In genomic region chr15:48631191-48631770, GRCh38 we compare ENCODE assay signal across 13 cellular contexts. TPM values are rescaled to one million over a fixed set of nuclear protein-coding genes. Genes with fewer than 3 reads are reported as not detected.
DNase-seq lines count a peak whose midpoint lies in the region; FAIRE-seq and TF ChIP-seq lines count a peak whose summit lies in the region.
"Had no signal": no experiment of that assay in that cellular context is flagged by ENCODE, and none has a peak within 500 bp of the region (broad histone marks: within the 10 kb centered on the region; RNA-seq: fewer than 3 reads in every experiment).

No MANE protein-coding gene starts in this region.

- H2AFZ ChIP-seq in GM23248: no peak overlapping the region
- H2AFZ ChIP-seq in astrocyte (ENCODE audit: low read depth, low read length): no peak overlapping the region

- peaks cover 97% of the 10 kb centered on the region for H3K4me1 ChIP-seq in GM23248 (ENCODE audit: insufficient read depth)
- peaks cover 70% of the 10 kb centered on the region for H3K4me1 ChIP-seq in astrocyte (ENCODE audit: insufficient read depth, low read length)

- peak overlapping the region; percentile 74 for H3K27ac Mint-ChIP-seq in astrocyte (ENCODE audit: unreplicated experiment)
- H3K27ac Mint-ChIP-seq: activated B cell treated with CpG ODN at 0.5 μM for 24 hours; CD8-positive, alpha-beta T cell; nephron progenitor cell had no signal

- H3K36me3 ChIP-seq in GM23248 (ENCODE audit: low read depth): peaks cover 21% of the 10 kb centered on the region
- peaks cover 6% of the 10 kb centered on the region for H3K36me3 ChIP-seq in astrocyte (ENCODE audit: insufficient read depth, low read length)

- FAIRE-seq in astrocyte (lab: Jason Lieb, UNC) (no peak), HTR-8/SVneo (lab: Jason Lieb, UNC) (no peak)

- 39 to 41% methylated on average over 8 of the region's 8 CpGs for WGBS in GM23248 (ENCODE audit: low coverage in 1 of 2, low lambda C conversion rate in 2 of 2, missing lambda C conversion rate in 2 of 2), 2 experiments

- peaks cover 97% of the 10 kb centered on the region for H3K79me2 ChIP-seq in GM23248 (ENCODE audit: insufficient read depth)
- H3K79me2 ChIP-seq in astrocyte (ENCODE audit: insufficient read depth, low read length): peaks cover 99% of the 10 kb centered on the region

- H3K27me3 ChIP-seq in GM23248 (replicated peaks; ENCODE audit: insufficient read depth): no peaks in the 10 kb centered on the region
- no peaks in the 10 kb centered on the region for H3K27me3 ChIP-seq in astrocyte (ENCODE audit: insufficient read depth, low read length)

- no peaks in the 10 kb centered on the region for H4K20me1 ChIP-seq in GM23248 (ENCODE audit: insufficient read depth)
- peaks cover 40% of the 10 kb centered on the region for H4K20me1 ChIP-seq in astrocyte (ENCODE audit: insufficient read depth, low read length)

- in situ Hi-C loops in GM23248 (cut with MboI): loop anchor here (25.0 kb wide), 2 partner anchors 94 to 269 kb away; no protein-coding TSS in a partner anchor

- no peaks in the 10 kb centered on the region for H3K9me3 ChIP-seq in GM23248 (ENCODE audit: low read depth)
- H3K9me3 ChIP-seq in astrocyte (ENCODE audit: insufficient read depth, low read depth, low read length): no peaks in the 10 kb centered on the region

- 0 out of 2 replicates have a peak overlapping the region, but pooled peaks have one; percentile 10 for H3K4me3 ChIP-seq in GM23248
- H3K4me3 ChIP-seq in astrocyte (ENCODE audit: insufficient read depth, low read depth, low read length): no peak overlapping the region

- peak overlapping the region; percentile 38 for H3K9ac ChIP-seq in GM23248
- no peak overlapping the region for H3K9ac ChIP-seq in astrocyte (ENCODE audit: low read length)

- peaks cover 12% of the 10 kb centered on the region for H3K36me3 Mint-ChIP-seq in astrocyte (ENCODE audit: low read depth, unreplicated experiment)
- H3K36me3 Mint-ChIP-seq: CD8-positive, alpha-beta T cell had no signal

- TF ChIP-seq CTCF in astrocyte (IDR thresholded peaks at IDR 0.05; ENCODE audit: insufficient read depth, low read depth, low read length): no peak

- H3K27ac ChIP-seq in GM23248 (peak overlapping the region; percentile 86), astrocyte (ENCODE audit: low read depth, low read length) (peak overlapping the region; percentile 49)

- no peaks in the 10 kb centered on the region for H3K27me3 Mint-ChIP-seq in astrocyte (ENCODE audit: low read depth, unreplicated experiment)

- H3K4me1 Mint-ChIP-seq in astrocyte (ENCODE audit: low read depth, unreplicated experiment): peaks cover 82% of the 10 kb centered on the region
- H3K4me1 Mint-ChIP-seq: activated B cell treated with CpG ODN at 0.5 μM for 24 hours had no signal

- H3K4me2 ChIP-seq in GM23248 (ENCODE audit: unreplicated experiment): peak overlapping the region; percentile 52
- peak overlapping the region; percentile 12 for H3K4me2 ChIP-seq in astrocyte (ENCODE audit: low read length)

- DNase-seq in Daoy (ENCODE audit: low read depth) (peak; percentile 53), GM23248 (peak; percentile 76), astrocyte (ENCODE audit: low read depth) (no peak), iPS-NIHi7 (ENCODE audit: extremely low spot score) (peak; percentile 15), amniotic stem cell (lab: John Stamatoyannopoulos, UW) (no peak), HTR-8/SVneo (ENCODE audit: insufficient read length, low spot score) (no peak), LoVo (ENCODE audit: low spot score) (no peak)
- DNase-seq: activated B cell treated with CpG ODN at 0.5 μM for 24 hours; CD8-positive, alpha-beta T cell; foreskin fibroblast; NCI-H446 treated with DMSO at 0.1 percent for 48 hours; nephron progenitor cell; SHP77 treated with DMSO at 0.1 percent for 48 hours had no signal

- no peak overlapping the region for H3K4me3 Mint-ChIP-seq in astrocyte (ENCODE audit: unreplicated experiment)
- H3K4me3 Mint-ChIP-seq: activated B cell treated with CpG ODN at 0.5 μM for 24 hours; CD8-positive, alpha-beta T cell; nephron progenitor cell had no signal

- H3F3A ChIP-seq in GM23248 (ENCODE audit: insufficient read depth): peaks cover 100% of the 10 kb centered on the region

- no peaks in the 10 kb centered on the region for H3K9me3 Mint-ChIP-seq in astrocyte (ENCODE audit: unreplicated experiment)
- H3K9me3 Mint-ChIP-seq: activated B cell treated with CpG ODN at 0.5 μM for 24 hours; CD8-positive, alpha-beta T cell; nephron progenitor cell had no signal

- H3K9me2 ChIP-seq in GM23248 (ENCODE audit: insufficient read depth): no peaks in the 10 kb centered on the region

RNA-seq across cellular contexts. Expression of gene FBN1, which starts 14.2 kb away (rescaled TPM):
- total RNA-seq in Daoy (2014; rRNA removed; shearing (Covaris generic)): 73.7 and 80.0 TPM in 2 replicates
- 1,478 and 1,559 TPM in 2 replicates for total RNA-seq in GM23248 (2014; rRNA removed; shearing (Covaris generic))
- 346 and 374 TPM in 2 replicates for polyA plus RNA-seq in GM23248 (2016; fragmentation: Nextera tagmentation; extraction: Ambion mirVana)
- 210 and 298 TPM in 2 replicates for total RNA-seq in astrocyte

Comparison
In these comparisons a context has a peak if more than half of its experiments do, and no peak if none do; other contexts are left out.
1. DNase-seq: peak in Daoy (single experiment), GM23248 (single experiment) and iPS-NIHi7 (single experiment); none in astrocyte (single experiment), amniotic stem cell (single experiment), HTR-8/SVneo (single experiment) and LoVo (single experiment).